ENCODE assay signal across 8 cellular contexts in the genomic region with DNA sequence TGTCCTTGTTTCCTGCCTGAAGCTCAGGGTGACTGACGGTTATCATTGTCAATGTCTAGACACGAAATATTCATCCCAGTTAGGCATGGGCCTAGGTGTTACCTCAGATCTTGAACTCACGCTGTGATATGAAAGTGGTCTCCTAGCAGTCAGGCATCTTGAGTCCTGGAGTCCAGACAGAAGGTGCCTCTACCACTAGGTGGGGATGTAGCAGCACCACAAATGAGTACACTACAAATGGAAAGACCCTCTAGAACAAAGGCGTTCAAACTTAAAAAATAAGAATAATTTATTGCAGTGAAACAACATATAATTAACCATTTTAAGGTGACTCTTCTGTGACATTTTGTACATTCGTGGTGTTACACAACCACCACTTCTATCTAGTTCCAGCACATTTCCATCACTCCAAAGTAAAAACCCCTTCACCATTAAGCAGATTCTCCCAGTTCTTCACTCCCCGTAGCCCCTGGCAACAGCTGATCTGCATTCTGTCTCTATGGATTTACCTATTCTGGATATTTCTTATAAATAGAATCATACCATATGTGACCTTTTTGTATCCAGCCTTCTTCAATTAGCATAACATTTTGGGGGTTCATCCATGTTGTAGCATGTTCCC. TPM values are rescaled to one million over a fixed set of nuclear protein-coding genes. Genes with fewer than 3 reads are reported as not detected.
DNase-seq lines count a peak whose midpoint lies in the region; ATAC-seq and TF ChIP-seq lines count a peak whose summit lies in the region.

No MANE protein-coding gene starts in this region.

- H3K27ac Mint-ChIP-seq in endothelial cell (ENCODE audit: unreplicated experiment) (no peak overlapping the region), mesothelial cell of epicardium (no peak overlapping the region)

- no peaks in the 10 kb centered on the region for H3K36me3 ChIP-seq in IMR-90 (ENCODE audit: control insufficient read depth, insufficient read depth, low read length)
- no peaks in the 10 kb centered on the region for H3K36me3 ChIP-seq in SJCRH30

- H3K27ac ChIP-seq in IMR-90 (ENCODE audit: insufficient read depth, low read length) (no peak overlapping the region), SJCRH30 (no peak overlapping the region)

- H2BK20ac ChIP-seq in IMR-90 (ENCODE audit: low read depth, low read length): peak overlapping the region; percentile 92; the same call in 1 of the 2 replicates

- no peak overlapping the region for H4K91ac ChIP-seq in IMR-90 (ENCODE audit: insufficient read depth, low read depth, low read length)

- H3K4me3 Mint-ChIP-seq in endothelial cell (ENCODE audit: unreplicated experiment): no peak overlapping the region
- no peak overlapping the region for H3K4me3 Mint-ChIP-seq in mesothelial cell of epicardium

- H3K27me3 Mint-ChIP-seq in endothelial cell (ENCODE audit: unreplicated experiment): no peaks in the 10 kb centered on the region
- no peaks in the 10 kb centered on the region for H3K27me3 Mint-ChIP-seq in mesothelial cell of epicardium (ENCODE audit: low read depth)

- no peak overlapping the region for H2AK9ac ChIP-seq in IMR-90 (replicated peaks; ENCODE audit: low read depth, low read length, poor library complexity)

- H3K9me3 Mint-ChIP-seq in endothelial cell (ENCODE audit: unreplicated experiment): no peaks in the 10 kb centered on the region
- no peaks in the 10 kb centered on the region for H3K9me3 Mint-ChIP-seq in mesothelial cell of epicardium

- H3K9me1 ChIP-seq in IMR-90 (ENCODE audit: insufficient read depth, low read length): peaks cover 6% of the 10 kb centered on the region

- H2BK5ac ChIP-seq in IMR-90 (ENCODE audit: low read depth, low read length, poor library complexity, severe bottlenecking): no peak overlapping the region

- in situ Hi-C loops in IMR-90 (cut with MboI; ENCODE audit: low sequenced_read_pairs): loop anchor here (5.0 to 10.0 kb wide), 2 partner anchors 293 to 555 kb away; no protein-coding TSS in a partner anchor

- peak overlapping the region; percentile 59; the same call in 1 of the 2 replicates for H2BK120ac ChIP-seq in IMR-90 (ENCODE audit: low read depth, low read length)

- H3K4me1 Mint-ChIP-seq in endothelial cell (ENCODE audit: unreplicated experiment): no peaks in the 10 kb centered on the region
- peaks cover 9% of the 10 kb centered on the region for H3K4me1 Mint-ChIP-seq in mesothelial cell of epicardium

- H3K4me3 ChIP-seq in IMR-90 (ENCODE audit: insufficient read depth, low read depth, low read length) (no peak overlapping the region), SJCRH30 (no peak overlapping the region)

- WGBS in IMR-90 (ENCODE audit: extremely low coverage in 2 of 2, insufficient read length in 1 of 2), 2 experiments: no CpG with 5 or more reads among the region's 6 CpGs

- no peak overlapping the region for H3K14ac ChIP-seq in IMR-90 (replicated peaks; ENCODE audit: low read depth, low read length)

- H2AFZ ChIP-seq in IMR-90 (replicated peaks; ENCODE audit: low read length, poor library complexity): peak overlapping the region; percentile 57

- intact Hi-C loops in IMR-90 (cut with micrococcal nuclease): loop anchor here (1.0 to 5.0 kb wide), 4 partner anchors 109 to 562 kb away; no protein-coding TSS in a partner anchor

- H3K27me3 ChIP-seq in IMR-90 (ENCODE audit: control insufficient read depth, insufficient read depth, low read length) (peaks cover 1% of the 10 kb centered on the region; the same call in 1 of the 2 replicates), SJCRH30 (no peaks in the 10 kb centered on the region)

- no peak overlapping the region for H4K5ac ChIP-seq in IMR-90 (ENCODE audit: low read depth, low read length)

- TF ChIP-seq POLR2A in IMR-90 (IDR thresholded peaks at IDR 0.05; ENCODE audit: low read depth, low read length): no peak

- H3K18ac ChIP-seq in IMR-90 (ENCODE audit: low read depth, low read length): no peak overlapping the region

- DNase-seq in Daoy (ENCODE audit: low read depth): peak; percentile 46
- DNase-seq in IMR-90: peak; percentile 81
- DNase-seq in SJCRH30: peak; percentile 64 to 86
- peak; percentile 60 for DNase-seq in endothelial cell (ENCODE audit: low spot score)
- DNase-seq in mesothelial cell of epicardium (ENCODE audit: low spot score in 2 of 2, unreplicated experiment in 2 of 2): peak; percentile 26 to 64
- no peak for DNase-seq in COLO668 (lab: John Stamatoyannopoulos, UW; ENCODE audit: unreplicated experiment)

- dilution Hi-C loops in IMR-90 (cut with HindIII; ENCODE audit: low sequenced_read_pairs, unreplicated experiment): no loop called here

- H4K8ac ChIP-seq in IMR-90 (ENCODE audit: low read depth in 2 of 2, low read length in 2 of 2): peak overlapping the region in 1 of 2 experiments; percentile 79; a peak in 2 of 4 replicates

- H3K4me1 ChIP-seq in IMR-90 (ENCODE audit: control insufficient read depth, insufficient read depth, low read length) (peaks cover 5% of the 10 kb centered on the region; the same call in 1 of the 2 replicates), SJCRH30 (peaks cover 15% of the 10 kb centered on the region)

- no peaks in the 10 kb centered on the region for H3K9me3 ChIP-seq in IMR-90 (ENCODE audit: control insufficient read depth, insufficient read depth, low read length)
- H3K9me3 ChIP-seq in SJCRH30 (replicated peaks): no peaks in the 10 kb centered on the region

- peak overlapping the region; percentile 95; the same call in 1 of the 2 replicates for H2AK5ac ChIP-seq in IMR-90 (ENCODE audit: low read depth, low read length)

- H4K20me1 ChIP-seq in IMR-90 (ENCODE audit: insufficient read depth, low read length): no peaks in the 10 kb centered on the region

- no peak overlapping the region for H3K4me2 ChIP-seq in IMR-90 (ENCODE audit: low read depth, low read length)

- POLR2A ChIA-PET in IMR-90 (lab: Charles Lee; ENCODE audit: unreplicated experiment): no interaction called here

- ATAC-seq in GM19023 (IDR thresholded peaks at IDR 0.05; ENCODE audit: unreplicated experiment): peak; percentile 66
- peak; percentile 87 for ATAC-seq in IMR-90 (ENCODE audit: low read depth)
- ATAC-seq in HG03025 (IDR thresholded peaks at IDR 0.05; ENCODE audit: low FRiP score, unreplicated experiment): no peak

- peak; percentile 84 for TF ChIP-seq CTCF in IMR-90 (conservative IDR thresholded peaks at IDR 0.05; ENCODE audit: low read depth, low read length)
- TF ChIP-seq CTCF in endothelial cell (IDR thresholded peaks at IDR 0.05; ENCODE audit: unreplicated experiment): peak; percentile 53
- peak; percentile 60 for TF ChIP-seq CTCF in mesothelial cell of epicardium (IDR thresholded peaks at IDR 0.05; ENCODE audit: unreplicated experiment)

- H3K79me1 ChIP-seq in IMR-90 (ENCODE audit: low read depth in 1 of 2, low read length in 2 of 2): no peaks in the 10 kb centered on the region

- no peak overlapping the region for H3K9ac ChIP-seq in IMR-90 (ENCODE audit: low read depth, low read length)

- peak overlapping the region; percentile 51; the same call in 1 of the 2 replicates for H3K4ac ChIP-seq in IMR-90 (ENCODE audit: low read depth, low read length)

- no TSS peak for BruUV-seq in IMR-90 (replicated peaks; lab: Mats Ljungman, UMichigan)

- H3K56ac ChIP-seq in IMR-90 (ENCODE audit: extremely low read depth, insufficient read depth, low read length): no peak overlapping the region

- no peak overlapping the region for H3K23ac ChIP-seq in IMR-90 (ENCODE audit: low read depth, low read length)

- no peaks in the 10 kb centered on the region for H3K36me3 Mint-ChIP-seq in endothelial cell (ENCODE audit: low read depth, unreplicated experiment)
- no peaks in the 10 kb centered on the region for H3K36me3 Mint-ChIP-seq in mesothelial cell of epicardium

- H2BK15ac ChIP-seq in IMR-90 (ENCODE audit: low read depth, low read length): 0 out of 3 replicates have a peak overlapping the region, but pooled peaks have one; percentile 72

- peak; percentile 82 for TF ChIP-seq RAD21 in IMR-90 (IDR thresholded peaks at IDR 0.05; ENCODE audit: low read length)

- CTCF ChIA-PET in IMR-90 (lab: Yijun Ruan, JAX): interaction anchor here (0.5 to 1.0 kb wide), 3 partner anchors 18 to 401 kb away, joined by 3 read pairs; no protein-coding TSS in a partner anchor

TF ChIP-seq in IMR-90, 13 proteins besides CTCF, POLR2A, EP300 and RAD21:
- TF ChIP-seq MAZ (IDR thresholded peaks at IDR 0.05; ENCODE audit: borderline replicate concordance, low read depth, low read length) (no peak), SMC3 (IDR thresholded peaks at IDR 0.05; ENCODE audit: low read depth, low read length) (peak; percentile 74)

RNA-seq across cellular contexts. Expression of gene FRY, which starts 11.9 kb away (rescaled TPM):
- 0.27 and 0.74 TPM in 2 replicates for total RNA-seq in Daoy (2014; rRNA removed; shearing (Covaris generic))
- total RNA-seq in IMR-90 (2012; rRNA removed) (3.0 and 4.2 TPM in 2 replicates), endothelial cell (ENCODE audit: unreplicated experiment) (4.5 TPM), mesothelial cell of epicardium (18.1 to 20.1 TPM (median 18.4 TPM) in 3 replicates)
- polyA plus RNA-seq in IMR-90 (2012; rRNA removed): 3.0 and 4.8 TPM in 2 replicates
- polyA plus RNA-seq in IMR-90 (2012; cell fraction: cytosol; rRNA removed): 3.6 and 4.1 TPM in 2 replicates
- 5.4 and 11.0 TPM in 2 replicates for polyA plus RNA-seq in IMR-90 (2012; cell fraction: nucleus; rRNA removed; ENCODE audit: low replicate concordance)
- 3.0 and 4.8 TPM in 2 replicates for total RNA-seq in SJCRH30 (2014; rRNA removed; shearing (Covaris generic))
